Comparison of ENCODE assay signal across 7 cellular contexts in the genomic region with DNA sequence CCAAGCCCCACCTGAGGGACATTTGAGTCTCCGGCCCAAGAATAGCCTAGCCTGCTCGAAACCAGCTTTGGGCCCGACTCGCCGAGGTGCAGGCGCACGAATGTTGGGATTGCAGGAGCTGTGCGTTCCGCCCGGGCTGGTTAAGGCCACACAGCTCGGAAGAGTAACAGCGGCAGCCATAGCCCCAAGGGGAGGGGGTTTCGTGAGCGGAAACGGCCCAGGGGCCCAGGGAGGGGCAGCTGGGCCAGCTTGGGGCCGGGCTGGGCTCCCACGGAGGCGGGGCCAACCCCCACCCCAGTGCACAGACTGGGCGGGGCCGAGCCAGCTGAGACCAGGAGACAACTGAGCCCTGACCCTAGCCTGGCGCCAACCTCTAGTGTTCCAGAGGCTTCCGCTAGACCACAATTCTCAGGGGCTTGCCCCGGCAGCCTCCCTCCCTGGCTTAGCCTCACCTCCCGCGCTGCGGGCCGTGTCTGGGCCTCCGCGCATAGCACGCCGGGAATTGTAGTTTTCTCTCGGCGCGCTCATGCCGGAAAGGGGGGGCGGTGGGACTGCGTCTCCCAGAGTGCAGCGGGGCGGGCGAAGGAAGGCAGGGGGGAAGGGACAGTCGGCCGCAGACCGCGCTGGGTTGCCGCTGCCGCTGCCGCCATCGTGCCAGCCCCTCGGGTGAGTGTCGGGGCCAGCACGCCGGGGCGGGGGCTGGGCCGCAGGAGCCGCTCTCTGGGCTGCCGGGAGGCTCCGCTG.
A peak's percentile ranks its signal among the peaks of the same experiment; 100 is the strongest.
DNase-seq lines count a peak whose midpoint lies in the region; ATAC-seq and TF ChIP-seq lines count a peak whose summit lies in the region.

A gene (plus strand): TSS at position 614 of the 744 bp plus-strand sequence. CDS start 18,198 bp downstream, outside the sequence.

- ATAC-seq in GM18505 (IDR thresholded peaks at IDR 0.05; ENCODE audit: unreplicated experiment), result peak; percentile 59
- peak; percentile 49 for ATAC-seq in HG02973 (IDR thresholded peaks at IDR 0.05; ENCODE audit: unreplicated experiment)

- DNase-seq in NCI-H2029 treated with DMSO at 0.1 percent for 48 hours (lab: John Stamatoyannopoulos, UW) (peak; percentile 51), T-helper 9 cell (peak; percentile 94), astrocyte of the cerebellum (ENCODE audit: low read depth) (peak; percentile 70), hepatic stellate cell (ENCODE audit: low spot score) (peak; percentile 94), retina (peak; percentile 99)

- TF ChIP-seq CTCF in astrocyte of the cerebellum (IDR thresholded peaks at IDR 0.05; ENCODE audit: low read depth, low read length, missing control alignments), result no peak

- peak within 1 kb of the TSS; percentile 97 for H3K4me3 ChIP-seq in astrocyte of the cerebellum (ENCODE audit: low read depth, low read length)

- peak; percentile 76 for TF ChIP-seq POLR2A in GM18505 (IDR thresholded peaks at IDR 0.05; ENCODE audit: borderline replicate concordance, extremely low read depth, insufficient read depth, insufficient read length)

- in situ Hi-C loops in astrocyte of the cerebellum (cut with HindIII; ENCODE audit: low sequenced_read_pairs), result no loop called here

Comparison
In these comparisons a context has a peak if more than half of its experiments do, and no peak if none do; other contexts are left out.
1. Peak in every context shown above with its lines: DNase-seq, ATAC-seq and H3K4me3 ChIP-seq.